1 cellular context compared by ENCODE assay signal in genomic region chr5:56637321-56637920, GRCh38.
TF ChIP-seq lines count a peak whose summit lies in the region.

No MANE protein-coding gene starts in this region.

TF ChIP-seq in SK-N-SH treated with all-trans-retinoic acid at 6 μM for 48 hours, 23 proteins besides CTCF, POLR2A, EP300 and RAD21 (continued from another document):
- TF ChIP-seq CSRNP3 (CRISPR knock-in tag; IDR thresholded peaks at IDR 0.05) = no peak
